In genomic region chr14:36785511-36785910, GRCh38 we compare ENCODE assay signal across 16 cellular contexts.
DNase-seq lines count a peak whose midpoint lies in the region; TF ChIP-seq lines count a peak whose summit lies in the region.
"Had no signal": no experiment of that assay in that cellular context is flagged by ENCODE, and none has a peak within 500 bp of the region (broad histone marks: within the 10 kb centered on the region; RNA-seq: fewer than 3 reads in every experiment).

No MANE protein-coding gene starts in this region.

- H3K4me2 ChIP-seq in neuronal stem cell (ENCODE audit: insufficient read depth, low read length, poor library complexity, severe bottlenecking): no peak overlapping the region
- H3K4me2 ChIP-seq: SK-N-SH had no signal

- no peaks in the 10 kb centered on the region for H3K27me3 ChIP-seq in neuronal stem cell (ENCODE audit: control insufficient read depth in 3 of 3, insufficient read depth in 3 of 3, low read depth in 1 of 3, low read length in 3 of 3)

- H4K8ac ChIP-seq in neuronal stem cell (ENCODE audit: low read depth, low read length): no peak overlapping the region

- H3K23ac ChIP-seq in neuronal stem cell (ENCODE audit: low read depth, low read length, poor library complexity): no peak overlapping the region

- H2BK15ac ChIP-seq in neuronal stem cell (ENCODE audit: low read length): no peak overlapping the region

- H2BK5ac ChIP-seq in neuronal stem cell (ENCODE audit: low read length): no peak overlapping the region

- peaks cover 0 to 6% of the 10 kb centered on the region in 2 donors for H3K9me3 ChIP-seq in neuronal stem cell (replicated peaks in 1 of 2; ENCODE audit: control insufficient read depth in 2 of 2, insufficient read depth in 1 of 2, low read depth in 1 of 2, low read length in 2 of 2)
- H3K9me3 ChIP-seq: SK-N-SH had no signal

- H3K27ac ChIP-seq in neuronal stem cell (replicated peaks; ENCODE audit: low read length): no peak overlapping the region

- no peak for TF ChIP-seq CTCF in epithelial cell of esophagus (IDR thresholded peaks at IDR 0.05; ENCODE audit: insufficient read depth, low read depth, low read length, missing control alignments)

- H2BK120ac ChIP-seq in neuronal stem cell (ENCODE audit: low read depth, low read length): no peak overlapping the region

- no CpG with 5 or more reads among the region's 1 CpG for WGBS in neuronal stem cell (ENCODE audit: extremely low coverage in 2 of 2, insufficient read length in 2 of 2, insufficient replicate concordance in 1 of 2), 2 donors

- no peaks in the 10 kb centered on the region for H3K4me1 ChIP-seq in neuronal stem cell (ENCODE audit: control insufficient read depth in 2 of 2, insufficient read depth in 1 of 2, low read depth in 1 of 2, low read length in 2 of 2)

- no peak overlapping the region for H3K4ac ChIP-seq in neuronal stem cell (ENCODE audit: low read length)

- H3K14ac ChIP-seq in neuronal stem cell (ENCODE audit: low read length): no peak overlapping the region

- DNase-seq in NCI-H1417 (lab: John Stamatoyannopoulos, UW) (peak; percentile 65 to 88 (median 80)), NCI-H146 treated with DMSO at 0.1 percent for 48 hours (lab: John Stamatoyannopoulos, UW; ENCODE audit: unreplicated experiment) (peak; percentile 51), NCI-H345 (lab: John Stamatoyannopoulos, UW) (peak; percentile 75), epithelial cell of esophagus (ENCODE audit: low read depth) (peak; percentile 43), neuronal stem cell (ENCODE audit: low spot score) (no peak), activated gamma-delta T cell (lab: John Stamatoyannopoulos, UW) (no peak), NCI-H2196 (lab: John Stamatoyannopoulos, UW; ENCODE audit: unreplicated experiment) (no peak)
- DNase-seq: ACHN; C1 segment of cervical spinal cord; CD8-positive, alpha-beta memory T cell; DMS53; NCI-H526; RPMI8226; SHP77 treated with DMSO at 0.1 percent for 48 hours; SK-N-SH had no signal

- no peaks in the 10 kb centered on the region for H3K36me3 ChIP-seq in neuronal stem cell (replicated peaks in 1 of 2; ENCODE audit: control insufficient read depth in 2 of 2, insufficient read depth in 2 of 2, low read length in 2 of 2)

- no peak overlapping the region for H2BK12ac ChIP-seq in neuronal stem cell (ENCODE audit: low read length)

- H3K9ac ChIP-seq in neuronal stem cell (ENCODE audit: low read depth, low read length, poor library complexity): no peak overlapping the region
- H3K9ac ChIP-seq: SK-N-SH had no signal

- H2AFZ ChIP-seq in neuronal stem cell (ENCODE audit: low read length): no peak overlapping the region

- no peak overlapping the region for H4K91ac ChIP-seq in neuronal stem cell (ENCODE audit: low read depth, low read length, poor library complexity)

- H2AK5ac ChIP-seq in neuronal stem cell (ENCODE audit: low read depth, low read length): no peak overlapping the region

- no peak overlapping the region for H3K18ac ChIP-seq in neuronal stem cell (ENCODE audit: low read length)

- H3K79me1 ChIP-seq in neuronal stem cell (ENCODE audit: low read depth, low read length): no peaks in the 10 kb centered on the region

- H3K4me3 ChIP-seq in epithelial cell of esophagus (ENCODE audit: low read length) (no peak overlapping the region), neuronal stem cell (ENCODE audit: low read length in 2 of 2) (no peak overlapping the region)
- H3K4me3 ChIP-seq: K562 had no signal

Comparison
In these comparisons a context has a peak if more than half of its experiments do, and no peak if none do; other contexts are left out.
1. DNase-seq: peak in NCI-H1417 (3 of 3), NCI-H146 treated with DMSO at 0.1 percent for 48 hours (single experiment), NCI-H345 (single experiment) and epithelial cell of esophagus (single experiment); none in neuronal stem cell (single experiment), activated gamma-delta T cell (single experiment) and NCI-H2196 (single experiment).